ENCODE assay signal across 26 cellular contexts in genomic region chr1:30317921-30318320, GRCh38.
"Had no signal": no experiment of that assay in that cellular context is flagged by ENCODE, and none has a peak within 500 bp of the region (broad histone marks: within the 10 kb centered on the region; RNA-seq: fewer than 3 reads in every experiment).

No MANE protein-coding gene starts in this region.

- H3K36me3 Mint-ChIP-seq: activated naive CD8-positive, alpha-beta T cell; brain had no signal

- H3K9me3 ChIP-seq: SJCRH30, SK-N-SH had no signal

- H3K9me3 Mint-ChIP-seq: activated CD8-positive, alpha-beta T cell treated with anti-CD3 and anti-CD28 coated beads for 36 hours; activated naive CD4-positive, alpha-beta T cell treated with anti-CD3 and anti-CD28 coated beads for 36 hours; activated T-helper 17 cell treated with anti-CD3 and anti-CD28 coated beads, Interleukin-2, amount 50 U/mL, for 72 hours had no signal

- H3K27ac Mint-ChIP-seq: activated CD4-positive, alpha-beta T cell treated with anti-CD3 and anti-CD28 coated beads for 36 hours; activated CD8-positive, alpha-beta T cell treated with anti-CD3 and anti-CD28 coated beads for 36 hours; activated naive CD4-positive, alpha-beta T cell treated with anti-CD3 and anti-CD28 coated beads for 36 hours; activated naive CD8-positive, alpha-beta T cell; activated T-helper 17 cell treated with anti-CD3 and anti-CD28 coated beads, Interleukin-2, amount 50 U/mL, for 72 hours had no signal

- H3K36me3 ChIP-seq: SJCRH30 had no signal

- H3K9ac ChIP-seq: SK-N-SH had no signal

- H3K27me3 ChIP-seq: SJCRH30 had no signal

- DNase-seq: activated CD4-positive, alpha-beta T cell treated with anti-CD3 and anti-CD28 coated beads for 36 hours; activated CD4-positive, CD25-positive, alpha-beta regulatory T cell; activated CD8-positive, alpha-beta T cell treated with anti-CD3 and anti-CD28 coated beads for 36 hours; activated gamma-delta T cell; activated naive CD4-positive, alpha-beta T cell treated with anti-CD3 and anti-CD28 coated beads for 36 hours; activated T-cell treated with anti-CD3 and anti-CD28 coated beads for 4 hours; activated T-cell treated with anti-CD3 and anti-CD28 coated beads, Interleukin-2, amount 50 U/mL, for 48 hours; amygdala; MM.1S; NCI-H1105; NCI-H1436 treated with DMSO at 0.1 percent for 48 hours; NCI-H187; NCI-H2081; NCI-H510A treated with DMSO at 0.1 percent for 48 hours; NK-92 treated with Interleukin-12 subunit alpha and Interleukin-12 subunit beta, amount 100 ng/mL, for 24 hours; OCI-M1; RPMI8226; SJCRH30; SK-N-SH; T-helper 1 cell had no signal

- H3K4me3 Mint-ChIP-seq: activated CD4-positive, alpha-beta T cell treated with anti-CD3 and anti-CD28 coated beads for 36 hours; activated CD8-positive, alpha-beta T cell treated with anti-CD3 and anti-CD28 coated beads for 36 hours; activated naive CD4-positive, alpha-beta T cell treated with anti-CD3 and anti-CD28 coated beads for 36 hours; activated naive CD8-positive, alpha-beta T cell; activated T-helper 17 cell treated with anti-CD3 and anti-CD28 coated beads, Interleukin-2, amount 50 U/mL, for 72 hours; brain had no signal

- ATAC-seq: activated CD4-positive, alpha-beta T cell treated with anti-CD3 and anti-CD28 coated beads for 36 hours; activated CD8-positive, alpha-beta T cell treated with anti-CD3 and anti-CD28 coated beads for 36 hours; activated T-helper 17 cell treated with anti-CD3 and anti-CD28 coated beads, Interleukin-2, amount 50 U/mL, for 72 hours; Panc1; Right ventricle myocardium inferior had no signal

- H3K4me2 ChIP-seq: SK-N-SH had no signal

- H3K4me3 ChIP-seq: SJCRH30 had no signal

- H3K27ac ChIP-seq: SJCRH30, VCaP had no signal

- H3K27me3 Mint-ChIP-seq: activated CD8-positive, alpha-beta T cell treated with anti-CD3 and anti-CD28 coated beads for 36 hours had no signal

- H3K4me1 Mint-ChIP-seq: activated CD4-positive, alpha-beta T cell treated with anti-CD3 and anti-CD28 coated beads for 36 hours; activated T-helper 17 cell treated with anti-CD3 and anti-CD28 coated beads, Interleukin-2, amount 50 U/mL, for 72 hours had no signal
